ENCODE assay signal across 24 cellular contexts in genomic region chr4:121988950-121989349, GRCh38. TPM values are rescaled to one million over a fixed set of nuclear protein-coding genes. Genes with fewer than 3 reads are reported as not detected.
DNase-seq lines count a peak whose midpoint lies in the region; ATAC-seq, FAIRE-seq and TF ChIP-seq lines count a peak whose summit lies in the region.
"Had no signal": no experiment of that assay in that cellular context is flagged by ENCODE, and none has a peak within 500 bp of the region (broad histone marks: within the 10 kb centered on the region; RNA-seq: fewer than 3 reads in every experiment).

No MANE protein-coding gene starts in this region.

- no peak for TF ChIP-seq EP300 in GM12878 (IDR thresholded peaks at IDR 0.05; ENCODE audit: borderline replicate concordance in 1 of 2, control insufficient read depth in 1 of 2, low read depth in 2 of 2, low read length in 2 of 2)
- TF ChIP-seq EP300 in H1 (IDR thresholded peaks at IDR 0.05; ENCODE audit: borderline replicate concordance in 1 of 2, low read depth in 2 of 2, low read length in 2 of 2) = no peak
- TF ChIP-seq EP300 in gastroesophageal sphincter (IDR thresholded peaks at IDR 0.05) = no peak

- H3K14ac ChIP-seq in H1 (ENCODE audit: insufficient read length) = no peak overlapping the region

- no peak overlapping the region for H3K4me2 ChIP-seq in GM23338
- no peak overlapping the region for H3K4me2 ChIP-seq in GM12878 (ENCODE audit: control insufficient read depth, insufficient read depth)
- H3K4me2 ChIP-seq in H1 (ENCODE audit: insufficient read depth in 1 of 2, low read depth in 2 of 2, low read length in 2 of 2) = no peak overlapping the region
- H3K4me2 ChIP-seq: A549; BLaER1 treated with 17β-estradiol and CSF1 and Interleukin-3, amounts not matched to agents 10 nM and 100 nM had no signal

- intact Hi-C loops in GM12878 (cut with micrococcal nuclease; ENCODE audit: unreplicated experiment) = no loop called here

- H3K9me3 Mint-ChIP-seq in GM23338 (no peaks in the 10 kb centered on the region), glutamatergic neuron (ENCODE audit: unreplicated experiment) (no peaks in the 10 kb centered on the region)
- H3K9me3 Mint-ChIP-seq: CD4-positive, alpha-beta T cell; CD8-positive, alpha-beta memory T cell; H9 had no signal

- 30% methylated on average over 1 of the region's 1 CpG for WGBS in GM12878 (ENCODE audit: insufficient coverage, insufficient replicate concordance, low lambda C conversion rate, missing lambda C conversion rate)
- WGBS in H1 (ENCODE audit: extremely low coverage in 1 of 2, insufficient coverage in 1 of 2, insufficient read length in 1 of 2, insufficient replicate concordance in 2 of 2, low coverage in 1 of 2, low lambda C conversion rate in 2 of 2, missing lambda C conversion rate in 1 of 2), 2 experiments = 82% methylated on average over 1 of the region's 1 CpG; no CpG with 5 or more reads in 1 of the 2 experiments
- 75 to 80% methylated on average over 1 of the region's 1 CpG for WGBS in gastroesophageal sphincter (ENCODE audit: low coverage in 1 of 2), 2 donors

- no peak overlapping the region for H4K8ac ChIP-seq in H1 (ENCODE audit: extremely low read depth, insufficient read depth, low read length)

- SMC1A ChIA-PET in GM12878 (lab: Charles Lee; ENCODE audit: uncharacterized antibody, unreplicated experiment) = interaction anchor here (1.2 to 2.7 kb wide), 4 partner anchors 8 to 120 kb away, joined by 3 to 9 read pairs (median 3); no protein-coding TSS in a partner anchor

- H3K9me3 ChIP-seq in GM12878 (replicated peaks; ENCODE audit: control insufficient read depth, insufficient read depth, low read length) = no peaks in the 10 kb centered on the region
- no peaks in the 10 kb centered on the region for H3K9me3 ChIP-seq in H1 (ENCODE audit: insufficient read depth in 2 of 2, low read depth in 1 of 2, low read length in 1 of 2)
- H3K9me3 ChIP-seq in gastroesophageal sphincter = no peaks in the 10 kb centered on the region
- H3K9me3 ChIP-seq: A549; BE2C; BLaER1 treated with 17β-estradiol and CSF1 and Interleukin-3, amounts not matched to agents 10 nM and 100 nM had no signal

- H3K4me3 Mint-ChIP-seq in GM23338 (no peak overlapping the region), glutamatergic neuron (ENCODE audit: unreplicated experiment) (no peak overlapping the region)
- H3K4me3 Mint-ChIP-seq: CD14-positive monocyte; CD4-positive, alpha-beta T cell; CD8-positive, alpha-beta memory T cell; H9 had no signal

- POLR2A ChIA-PET in GM12878 (lab: Charles Lee) (no interaction called here), H1 (lab: Charles Lee; ENCODE audit: partially characterized antibody) (interaction anchor here (1.0 kb wide), 1 partner anchor 9 kb away, joined by 3 read pairs; no protein-coding TSS in a partner anchor)

- H3K36me3 Mint-ChIP-seq in GM23338 (ENCODE audit: low read depth) (no peaks in the 10 kb centered on the region), glutamatergic neuron (ENCODE audit: unreplicated experiment) (no peaks in the 10 kb centered on the region)
- H3K36me3 Mint-ChIP-seq: CD14-positive monocyte had no signal

- TF ChIP-seq CTCF in GM23338 (conservative IDR thresholded peaks at IDR 0.05; ENCODE audit: low read depth in 2 of 2) (no peak), GM12878 (IDR thresholded peaks at IDR 0.05 in 2 of 3, conservative IDR thresholded peaks at IDR 0.05 in 1 of 3; ENCODE audit: control insufficient read depth in 2 of 3, extremely low read depth in 1 of 3, insufficient read depth in 1 of 3, low read depth in 3 of 3, low read length in 3 of 3) (no peak), H1 (IDR thresholded peaks at IDR 0.05; ENCODE audit: control extremely low read depth in 1 of 3, insufficient read depth in 1 of 3, low read depth in 1 of 3, low read length in 3 of 3) (no peak), glutamatergic neuron (IDR thresholded peaks at IDR 0.05; ENCODE audit: partially characterized antibody, unreplicated experiment) (no peak), gastroesophageal sphincter (IDR thresholded peaks at IDR 0.05) (no peak)

- H2BK20ac ChIP-seq in H1 (ENCODE audit: low read length) = no peak overlapping the region

- DNase-seq in GM23338 (ENCODE audit: low spot score) (no peak), GM12878 (ENCODE audit: low read depth, low spot score) (no peak), H1 (ENCODE audit: low read depth in 1 of 2, low spot score in 2 of 2) (no peak), RPMI8226 (no peak), glutamatergic neuron (no peak), ecto neural progenitor cell (ENCODE audit: low spot score) (no peak)
- DNase-seq: 8988T; ACHN; AML-193; CD4-positive, alpha-beta T cell; CD8-positive, alpha-beta memory T cell; DMS 273 treated with DMSO at 0.1 percent for 48 hours; DMS79; EL; GDM1; H9 had no signal

- CTCF ChIA-PET in GM12878 (lab: Yijun Ruan, JAX) (interaction anchor here (1.5 to 1.9 kb wide), 2 partner anchors 14 to 88 kb away, joined by 5 to 7 read pairs; no protein-coding TSS in a partner anchor), H1 (lab: Charles Lee; ENCODE audit: partially characterized antibody) (interaction anchor here (0.8 to 1.6 kb wide), 3 partner anchors 11 to 39 kb away, joined by 3 to 6 read pairs (median 3); no protein-coding TSS in a partner anchor)

- FAIRE-seq in GM12878 (lab: Jason Lieb, UNC) (no peak), H1 (lab: Jason Lieb, UNC) (no peak)
- FAIRE-seq: A549, D721Med, GM12891, GM18507 had no signal

- no peaks in the 10 kb centered on the region for H3K4me1 ChIP-seq in GM23338 (ENCODE audit: insufficient read depth)
- no peaks in the 10 kb centered on the region; the same call in 1 of the 2 replicates for H3K4me1 ChIP-seq in GM12878 (ENCODE audit: control insufficient read depth, insufficient read depth, low read length)
- no peaks in the 10 kb centered on the region for H3K4me1 ChIP-seq in H1 (replicated peaks in 1 of 4; ENCODE audit: control insufficient read depth in 3 of 4, insufficient read depth in 4 of 4, low read length in 3 of 4)
- no peaks in the 10 kb centered on the region for H3K4me1 ChIP-seq in gastroesophageal sphincter
- H3K4me1 ChIP-seq: A549, BE2C had no signal

- H3K9ac ChIP-seq in GM12878 (ENCODE audit: control insufficient read depth, insufficient read depth, low read length) (no peak overlapping the region), H1 (replicated peaks in 1 of 4; ENCODE audit: extremely low read depth in 1 of 4, low read depth in 3 of 4, low read length in 3 of 4) (no peak overlapping the region)
- H3K9ac ChIP-seq: BLaER1 treated with 17β-estradiol and CSF1 and Interleukin-3, amounts not matched to agents 10 nM and 100 nM had no signal

- RAD21 ChIA-PET in GM12878 (lab: Charles Lee; ENCODE audit: unreplicated experiment) = no interaction called here

- TF ChIP-seq POLR2A in GM12878 (IDR thresholded peaks at IDR 0.05; ENCODE audit: low read depth, low read length) (no peak), H1 (IDR thresholded peaks at IDR 0.05; ENCODE audit: control extremely low read depth in 1 of 2, low read depth in 2 of 2, low read length in 2 of 2) (no peak), gastroesophageal sphincter (IDR thresholded peaks at IDR 0.05) (no peak)

- H3K23ac ChIP-seq in H1 (ENCODE audit: insufficient read length) = no peak overlapping the region

- no peak overlapping the region for H3K4ac ChIP-seq in H1 (replicated peaks; ENCODE audit: insufficient read length, low read depth, low read length)

- H3K27ac Mint-ChIP-seq in GM23338 (no peak overlapping the region), glutamatergic neuron (ENCODE audit: unreplicated experiment) (no peak overlapping the region)
- H3K27ac Mint-ChIP-seq: CD14-positive monocyte; CD4-positive, alpha-beta T cell; CD8-positive, alpha-beta memory T cell; H9 had no signal

- no peak overlapping the region for H3K56ac ChIP-seq in H1 (replicated peaks; ENCODE audit: insufficient read length, low read depth, low read length)

- no peak overlapping the region for H2AK5ac ChIP-seq in H1 (ENCODE audit: low read depth, low read length)

- no peaks in the 10 kb centered on the region for H3K79me2 ChIP-seq in GM23338 (replicated peaks; ENCODE audit: insufficient read depth)
- no peaks in the 10 kb centered on the region for H3K79me2 ChIP-seq in GM12878 (ENCODE audit: control insufficient read depth, insufficient read depth, low read length)
- no peaks in the 10 kb centered on the region for H3K79me2 ChIP-seq in H1 (ENCODE audit: control insufficient read depth in 1 of 2, insufficient read depth in 2 of 2, low read length in 2 of 2)

- no peak overlapping the region for H3K18ac ChIP-seq in H1 (ENCODE audit: extremely low read depth, low read length)

- no peak overlapping the region for H4K91ac ChIP-seq in H1 (replicated peaks; ENCODE audit: insufficient read length, low read length)

- H2AFZ ChIP-seq in GM23338 = peak overlapping the region; percentile 28; the same call in 1 of the 2 replicates
- H2AFZ ChIP-seq in GM12878 (ENCODE audit: control insufficient read depth, low read depth, low read length) = peak overlapping the region; percentile 20
- peak overlapping the region; percentile 84; the same call in 1 of the 2 replicates for H2AFZ ChIP-seq in H1 (ENCODE audit: low read length)

- no TSS peak for BruUV-seq in GM12878 (replicated peaks; lab: Mats Ljungman, UMichigan)

- no peaks in the 10 kb centered on the region for H3K36me3 ChIP-seq in GM23338 (ENCODE audit: insufficient read depth)
- no peaks in the 10 kb centered on the region for H3K36me3 ChIP-seq in GM12878 (ENCODE audit: control insufficient read depth in 2 of 2, insufficient read depth in 2 of 2, low read length in 1 of 2)
- no peaks in the 10 kb centered on the region for H3K36me3 ChIP-seq in H1 (ENCODE audit: control insufficient read depth in 2 of 4, insufficient read depth in 4 of 4, low read length in 3 of 4)
- H3K36me3 ChIP-seq in gastroesophageal sphincter = no peaks in the 10 kb centered on the region
- H3K36me3 ChIP-seq: BE2C; BLaER1 treated with 17β-estradiol and CSF1 and Interleukin-3, amounts not matched to agents 10 nM and 100 nM had no signal

- ATAC-seq in GM23338 (no peak), GM12878 (peak; percentile 34; the same call in 1 of the 3 replicates), gastroesophageal sphincter (no peak)
- ATAC-seq: A549 had no signal

- H3K4me3 ChIP-seq in GM23338 (no peak overlapping the region), GM12878 (no peak overlapping the region), H1 (ENCODE audit: extremely low read depth in 1 of 4, insufficient read depth in 2 of 4, low read depth in 3 of 4, low read length in 4 of 4) (no peak overlapping the region), gastroesophageal sphincter (no peak overlapping the region)
- H3K4me3 ChIP-seq: A549; BLaER1 treated with 17β-estradiol and CSF1 and Interleukin-3, amounts not matched to agents 10 nM and 100 nM had no signal

- no peak overlapping the region for H2BK5ac ChIP-seq in H1 (ENCODE audit: low read depth, low read length)

- H3K9me2 ChIP-seq in GM23338 (ENCODE audit: insufficient read depth) = peaks cover 3% of the 10 kb centered on the region; the same call in 1 of the 2 replicates

- TF ChIP-seq RAD21 in GM12878 (IDR thresholded peaks at IDR 0.05; ENCODE audit: insufficient read depth, low read depth, low read length) = no peak
- no peak for TF ChIP-seq RAD21 in H1 (IDR thresholded peaks at IDR 0.05 in 1 of 2, conservative IDR thresholded peaks at IDR 0.05 in 1 of 2; ENCODE audit: low read depth in 2 of 2, low read length in 2 of 2)

- H4K20me1 ChIP-seq in GM23338 (replicated peaks; ENCODE audit: insufficient read depth) (no peaks in the 10 kb centered on the region), GM12878 (ENCODE audit: control insufficient read depth, insufficient read depth) (no peaks in the 10 kb centered on the region), H1 (replicated peaks in 1 of 2; ENCODE audit: control insufficient read depth in 1 of 2, insufficient read depth in 2 of 2, low read length in 2 of 2) (no peaks in the 10 kb centered on the region)
- H4K20me1 ChIP-seq: BLaER1 treated with 17β-estradiol and CSF1 and Interleukin-3, amounts not matched to agents 10 nM and 100 nM had no signal

- H3K27me3 Mint-ChIP-seq in GM23338 (ENCODE audit: insufficient read depth, low read depth, poor library complexity) = no peaks in the 10 kb centered on the region
- H3K27me3 Mint-ChIP-seq in glutamatergic neuron (ENCODE audit: unreplicated experiment) = peaks cover 2% of the 10 kb centered on the region

- no peaks in the 10 kb centered on the region for H3K27me3 ChIP-seq in GM23338 (ENCODE audit: insufficient read depth)
- H3K27me3 ChIP-seq in GM12878 (replicated peaks in 1 of 2; ENCODE audit: control insufficient read depth in 2 of 2, insufficient read depth in 2 of 2, low read length in 1 of 2) = no peaks in the 10 kb centered on the region
- H3K27me3 ChIP-seq in H1 (replicated peaks in 1 of 4; ENCODE audit: control insufficient read depth in 3 of 4, extremely low read depth in 1 of 4, insufficient read depth in 3 of 4, low read length in 3 of 4) = no peaks in the 10 kb centered on the region
- H3K27me3 ChIP-seq in gastroesophageal sphincter = no peaks in the 10 kb centered on the region
- H3K27me3 ChIP-seq: BE2C; BLaER1 treated with 17β-estradiol and CSF1 and Interleukin-3, amounts not matched to agents 10 nM and 100 nM had no signal

- H3K4me1 Mint-ChIP-seq in GM23338 (peaks cover 3% of the 10 kb centered on the region; the same call in 1 of the 3 replicates), glutamatergic neuron (ENCODE audit: low read depth, unreplicated experiment) (no peaks in the 10 kb centered on the region)
- H3K4me1 Mint-ChIP-seq: CD8-positive, alpha-beta memory T cell had no signal

- in situ Hi-C loops in GM12878 (cut with MboI) = no loop called here

- no peak overlapping the region for H2BK120ac ChIP-seq in H1 (replicated peaks; ENCODE audit: low read depth, low read length)

- no peaks in the 10 kb centered on the region for H3K79me1 ChIP-seq in H1 (ENCODE audit: low read depth, low read length)

- no peaks in the 10 kb centered on the region for H3F3A ChIP-seq in GM23338 (replicated peaks; ENCODE audit: low read depth)

- no peak overlapping the region for H4K5ac ChIP-seq in H1 (ENCODE audit: insufficient read length, low read depth, low read length)

- H3K27ac ChIP-seq in GM23338 (ENCODE audit: low read depth) (no peak overlapping the region), GM12878 (ENCODE audit: control insufficient read depth, insufficient read depth) (no peak overlapping the region), H1 (ENCODE audit: low read depth, low read length) (no peak overlapping the region), gastroesophageal sphincter (no peak overlapping the region)
- H3K27ac ChIP-seq: A549; BLaER1 treated with 17β-estradiol and CSF1 and Interleukin-3, amounts not matched to agents 10 nM and 100 nM had no signal

- H2BK12ac ChIP-seq in H1 (ENCODE audit: low read depth, low read length) = no peak overlapping the region

- no peak overlapping the region for H2BK15ac ChIP-seq in H1 (ENCODE audit: low read length)

- H3K23me2 ChIP-seq in H1 (ENCODE audit: low read depth, low read length) = no peaks in the 10 kb centered on the region

RNA-seq across cellular contexts. Expression of gene TRPC3, which starts 37.1 kb away (rescaled TPM):
- 0.74 and 1.0 TPM in 2 replicates for total RNA-seq in GM23338 (2014; rRNA removed; shearing (Covaris generic))
- polyA plus RNA-seq in GM23338 (2016; fragmentation: Nextera tagmentation; extraction: Ambion mirVana) (0.24 and 0.44 TPM in 2 replicates), GM12878 (2011; rRNA removed) (not detected in 2 replicates), GM12878 (2014; fragmentation: Illumina TruSeq; extraction: Trizol) (not detected in 2 replicates), GM12878 (2014; fragmentation: Nextera tagmentation; extraction: Ambion mirVana) (not detected), GM12878 (2014; rRNA removed) (not detected in 2 replicates), GM12878 (2016; fragmentation: Nextera tagmentation; extraction: Ambion mirVana) (not detected), H1 (2011; rRNA removed) (0.41 and 0.49 TPM in 2 replicates)
- total RNA-seq in GM12878 (2013; cell fraction: nucleolus; rRNA removed) = not detected in 2 replicates
- total RNA-seq in GM12878 (2014; rRNA removed) (not detected in 2 replicates), GM12878 (2014; rRNA removed; fragmentation: Illumina TruSeq; extraction: Trizol) (not detected in 2 replicates), GM12878 (2021) (not detected in 2 replicates), glutamatergic neuron (ENCODE audit: unreplicated experiment) (0.66 TPM), gastroesophageal sphincter (1 to 10 TPM in 2 of 4 donors, under 1 TPM in 2; 0.50 to 8.9 (median 3.3) TPM)
- polyA plus RNA-seq in GM12878 (2011; ENCODE audit: low read depth) = not detected
- polyA plus RNA-seq in GM12878 (2011; cell fraction: cytosol; rRNA removed) = not detected in 2 replicates
- polyA plus RNA-seq in GM12878 (2011; cell fraction: nucleus; rRNA removed) = not detected in 2 replicates
- polyA plus RNA-seq in GM12878 (2012) = not detected in 2 replicates
- polyA minus RNA-seq in GM12878 (2011; rRNA and poly(A)+ RNA removed) = not detected in 2 replicates
- not detected in 2 replicates for polyA minus RNA-seq in GM12878 (2011; cell fraction: cytosol; rRNA and poly(A)+ RNA removed)
- polyA minus RNA-seq in GM12878 (2011; cell fraction: nucleus; rRNA and poly(A)+ RNA removed) = not detected in 2 replicates
- 0.37 and 0.57 TPM in 2 replicates for total RNA-seq in H1 (2021; fragmentation: NEBNext Ultra II Directional; extraction: Animal tissue kit (Norgen Biotek cat#: 25700))
- polyA plus RNA-seq in H1 (2011; cell fraction: cytosol; rRNA removed) = 0.62 TPM
- polyA plus RNA-seq in H1 (2011; cell fraction: nucleus; rRNA removed) = 1.0 TPM
- polyA plus RNA-seq in H1 (2012, experiment 1 of 2) = 0.29 to 0.43 TPM (median 0.41 TPM) in 4 replicates
- 0.09 TPM for polyA plus RNA-seq in H1 (2012, experiment 2 of 2)
- polyA plus RNA-seq in H1 (2013, experiment 1 of 2) = 0.18 TPM
- 0.11 TPM for polyA plus RNA-seq in H1 (2013, experiment 2 of 2)
- 1.5 TPM in 2 replicates for polyA minus RNA-seq in H1 (2011; rRNA and poly(A)+ RNA removed)
- 1.1 TPM for polyA minus RNA-seq in H1 (2011; cell fraction: cytosol; rRNA and poly(A)+ RNA removed)
- polyA minus RNA-seq in H1 (2011; cell fraction: nucleus; rRNA and poly(A)+ RNA removed) = 3.1 TPM
- total RNA-seq: CD4-positive, alpha-beta T cell had no signal
- polyA plus RNA-seq: CD14-positive monocyte; CD8-positive, alpha-beta memory T cell had no signal

Comparison
In these comparisons a context has a peak if more than half of its experiments do, and no peak if none do; other contexts are left out.
1. H2AFZ ChIP-seq: peak in every context shown above with its lines; median percentile 84 in H1; 28 in GM23338; 20 in GM12878.